In genomic region chr4:153083447-153083921, GRCh38 we compare ENCODE assay signal across 8 cellular contexts.
A peak's percentile ranks its signal among the peaks of the same experiment; 100 is the strongest.
DNase-seq lines count a peak whose midpoint lies in the region; ATAC-seq, FAIRE-seq and TF ChIP-seq lines count a peak whose summit lies in the region.

No MANE protein-coding gene starts in this region.

- H3K36me3 Mint-ChIP-seq in activated naive CD8-positive, alpha-beta T cell treated with anti-CD3 and anti-CD28 coated beads for 36 hours = no peaks in the 10 kb centered on the region

- H3K36me3 ChIP-seq in pancreas = no peaks in the 10 kb centered on the region

- H3K4me1 ChIP-seq in pancreas = no peaks in the 10 kb centered on the region

- peaks cover 41% of the 10 kb centered on the region for H3K4me1 Mint-ChIP-seq in activated naive CD8-positive, alpha-beta T cell treated with anti-CD3 and anti-CD28 coated beads for 36 hours

- WGBS in pancreas, 2 donors = 16 to 18% methylated on average over 7 of the region's 7 CpGs

- H3K4me3 Mint-ChIP-seq in activated naive CD8-positive, alpha-beta T cell treated with anti-CD3 and anti-CD28 coated beads for 36 hours = no peak overlapping the region

- H3K4me3 ChIP-seq in pancreas = no peak overlapping the region

- no peaks in the 10 kb centered on the region for H3K27me3 ChIP-seq in pancreas

- peaks cover 18% of the 10 kb centered on the region for H3K27me3 Mint-ChIP-seq in activated naive CD8-positive, alpha-beta T cell treated with anti-CD3 and anti-CD28 coated beads for 36 hours

- no peak overlapping the region for H3K27ac Mint-ChIP-seq in activated naive CD8-positive, alpha-beta T cell treated with anti-CD3 and anti-CD28 coated beads for 36 hours

- DNase-seq in GM04503 (ENCODE audit: low read depth) = peak; percentile 34
- DNase-seq in HCEC 1CT = peak; percentile 62
- DNase-seq in M059J (ENCODE audit: low read depth) = peak; percentile 73
- peak; percentile 78 for DNase-seq in RPMI7951 (ENCODE audit: low read depth)
- DNase-seq in activated naive CD8-positive, alpha-beta T cell treated with anti-CD3 and anti-CD28 coated beads for 36 hours = peak; percentile 34
- DNase-seq in head of caudate nucleus = peak; percentile 36 to 92 (median 76)
- peak in 4 of 6 donors; percentile 38 to 71 (median 49) for DNase-seq in pancreas

- peak; percentile 63 for FAIRE-seq in pancreas (lab: Jason Lieb, UNC)

- no peaks in the 10 kb centered on the region for H3K9me3 ChIP-seq in pancreas

- intact Hi-C loops in head of caudate nucleus (cut with DNase I) = loop anchor here (1.0 to 2.0 kb wide), 2 partner anchors 45 to 237 kb away; no protein-coding TSS in a partner anchor
- intact Hi-C loops in pancreas (cut with DNase I) = no loop called here

- H3K27ac ChIP-seq in pancreas = no peak overlapping the region

- peak; percentile 28 to 56 (median 38) for TF ChIP-seq CTCF in pancreas (IDR thresholded peaks at IDR 0.05)

- ATAC-seq in pancreas (peak; percentile 84 to 94 (median 94)), HG03457 (IDR thresholded peaks at IDR 0.05; ENCODE audit: unreplicated experiment) (no peak)

- no peaks in the 10 kb centered on the region for H3K9me3 Mint-ChIP-seq in activated naive CD8-positive, alpha-beta T cell treated with anti-CD3 and anti-CD28 coated beads for 36 hours
